ENCODE assay signal across 27 cellular contexts in genomic region chr2:138637686-138638085, GRCh38.
DNase-seq lines count a peak whose midpoint lies in the region; ATAC-seq, FAIRE-seq and TF ChIP-seq lines count a peak whose summit lies in the region.
"Had no signal": no experiment of that assay in that cellular context is flagged by ENCODE, and none has a peak within 500 bp of the region (broad histone marks: within the 10 kb centered on the region; RNA-seq: fewer than 3 reads in every experiment).

No MANE protein-coding gene starts in this region.

- peaks cover 0 to 4% of the 10 kb centered on the region in 2 donors for H3K9me3 Mint-ChIP-seq in stimulated activated naive CD8-positive, alpha-beta T cell treated with anti-CD3 and anti-CD28 coated beads, Interleukin-15, amount 100 ng/mL, for 72 hours

- BruUV-seq in HCT116 (replicated peaks; lab: Mats Ljungman, UMichigan) (no TSS peak), K562 (replicated peaks; lab: Mats Ljungman, UMichigan) (no TSS peak)

- peaks cover 0 to 5% of the 10 kb centered on the region in 2 experiments; a peak in 1 of 4 replicates for H3K4me1 ChIP-seq in HCT116 (ENCODE audit: control insufficient read depth in 1 of 2, insufficient read depth in 2 of 2, low read length in 2 of 2)
- H3K4me1 ChIP-seq in K562 (replicated peaks in 1 of 2; ENCODE audit: control insufficient read depth in 2 of 2, insufficient read depth in 2 of 2, low read length in 2 of 2) = no peaks in the 10 kb centered on the region
- H3K4me1 ChIP-seq: BE2C, BLaER1 had no signal

- H2AFZ ChIP-seq in HCT116 (ENCODE audit: low read depth, low read length, poor library complexity, severe bottlenecking) (peak overlapping the region; percentile 41), K562 (ENCODE audit: low read depth, low read length) (no peak overlapping the region)

- TF ChIP-seq CTCF in HCT116 (IDR thresholded peaks at IDR 0.05 in 2 of 3, conservative IDR thresholded peaks at IDR 0.05 in 1 of 3; ENCODE audit: borderline replicate concordance in 1 of 3, insufficient read depth in 1 of 3, low read depth in 2 of 3, low read length in 2 of 3) (no peak), K562 (IDR thresholded peaks at IDR 0.05 in 2 of 3, conservative IDR thresholded peaks at IDR 0.05 in 1 of 3; ENCODE audit: insufficient read depth in 2 of 3, low read depth in 1 of 3, low read length in 3 of 3) (no peak)

- no peak for FAIRE-seq in K562 (lab: Jason Lieb, UNC)
- FAIRE-seq: A204.1, GM12878, GM12892, GM19239 had no signal

- H3K79me2 ChIP-seq in HCT116 (ENCODE audit: insufficient read depth, low read length) = no peaks in the 10 kb centered on the region
- H3K79me2 ChIP-seq in K562 (ENCODE audit: control insufficient read depth, insufficient read depth, low read length) = no peaks in the 10 kb centered on the region

- no peaks in the 10 kb centered on the region for H3K9me3 ChIP-seq in HCT116 (ENCODE audit: control insufficient read depth in 1 of 2, insufficient read depth in 1 of 2, low read depth in 1 of 2, low read length in 2 of 2)
- H3K9me3 ChIP-seq in K562 (replicated peaks; ENCODE audit: control insufficient read depth, insufficient read depth, low read depth, low read length) = no peaks in the 10 kb centered on the region
- H3K9me3 ChIP-seq: BE2C, BLaER1 had no signal

- H3K4me3 Mint-ChIP-seq in stimulated activated naive CD8-positive, alpha-beta T cell treated with anti-CD3 and anti-CD28 coated beads, Interleukin-15, amount 100 ng/mL, for 72 hours = no peak overlapping the region
- H3K4me3 Mint-ChIP-seq: CD14-positive monocyte; CD4-positive, alpha-beta memory T cell; CD4-positive, CD25-positive, alpha-beta regulatory T cell; CD8-positive, alpha-beta memory T cell had no signal

- TF ChIP-seq POLR2A in HCT116 (IDR thresholded peaks at IDR 0.05; ENCODE audit: borderline replicate concordance, extremely low read depth, insufficient read depth, insufficient read length) (no peak), K562 (conservative IDR thresholded peaks at IDR 0.05) (no peak)

- WGBS in K562 (ENCODE audit: insufficient coverage, low coverage, missing lambda C conversion rate) = 0% methylated on average over 5 of the region's 5 CpGs

- POLR2A ChIA-PET in HCT116 (lab: Charles Lee) = no interaction called here
- POLR2A ChIA-PET in K562 (lab: Yijun Ruan, JAX) = no interaction called here

- H3K4me3 ChIP-seq in HCT116 (replicated peaks in 1 of 2; ENCODE audit: low read depth in 1 of 2, low read length in 2 of 2) = no peak overlapping the region
- no peak overlapping the region for H3K4me3 ChIP-seq in K562
- H3K4me3 ChIP-seq: BLaER1, GM12878 had no signal

- H3K27ac ChIP-seq in HCT116 (ENCODE audit: low read depth, low read length) (no peak overlapping the region), K562 (ENCODE audit: extremely low read depth, low read depth, low read length) (no peak overlapping the region)
- H3K27ac ChIP-seq: BLaER1 had no signal

- CTCF ChIA-PET in HCT116 (lab: Charles Lee) = interaction anchor here (0.7 kb wide), 1 partner anchor 56 kb away, joined by 4 read pairs; no protein-coding TSS in a partner anchor
- CTCF ChIA-PET in K562 (lab: Yijun Ruan, JAX; ENCODE audit: low intra/inter-chr PET ratio) = no interaction called here

- no peaks in the 10 kb centered on the region for H3K4me1 Mint-ChIP-seq in stimulated activated naive CD8-positive, alpha-beta T cell treated with anti-CD3 and anti-CD28 coated beads, Interleukin-15, amount 100 ng/mL, for 72 hours
- H3K4me1 Mint-ChIP-seq: CD14-positive monocyte; CD4-positive, alpha-beta memory T cell; CD4-positive, CD25-positive, alpha-beta regulatory T cell; CD8-positive, alpha-beta memory T cell had no signal

- intact Hi-C loops in HCT116 (cut with micrococcal nuclease) = no loop called here
- intact Hi-C loops in K562 (cut with micrococcal nuclease) = no loop called here

- no peaks in the 10 kb centered on the region; the same call in 1 of the 2 replicates for H3K9me2 ChIP-seq in HCT116 (ENCODE audit: insufficient read depth)

- no peaks in the 10 kb centered on the region for H3K9me1 ChIP-seq in K562 (ENCODE audit: control insufficient read depth, insufficient read depth, low read length)

- no peak for ATAC-seq in HCT116
- ATAC-seq in K562 = no peak
- no peak for ATAC-seq in HG02884 (IDR thresholded peaks at IDR 0.05; ENCODE audit: unreplicated experiment)
- ATAC-seq in stimulated activated naive CD8-positive, alpha-beta T cell treated with anti-CD3 and anti-CD28 coated beads, Interleukin-15, amount 100 ng/mL, for 72 hours = no peak
- ATAC-seq: GM12878 had no signal

- TF ChIP-seq RAD21 in HCT116 (IDR thresholded peaks at IDR 0.05; ENCODE audit: low read depth) (no peak), K562 (CRISPR knock-in tag; conservative IDR thresholded peaks at IDR 0.05 in 1 of 2, IDR thresholded peaks at IDR 0.05 in 1 of 2) (no peak)

- TF ChIP-seq EP300 in K562 (IDR thresholded peaks at IDR 0.05; ENCODE audit: low read length) = no peak

- in situ Hi-C loops in K562 (cut with MboI) = no loop called here

- H3K9ac ChIP-seq in HCT116 (ENCODE audit: low read length) (no peak overlapping the region), K562 (ENCODE audit: insufficient read depth in 1 of 2, low read depth in 2 of 2, low read length in 2 of 2) (no peak overlapping the region)
- H3K9ac ChIP-seq: BLaER1 had no signal

- RAD21 ChIA-PET in HCT116 (lab: Charles Lee; ENCODE audit: low non-redundant PET in 1 of 2, low total read pairs in 2 of 2, uncharacterized antibody in 2 of 2, unreplicated experiment in 2 of 2) = interaction anchor here in 1 of 2 experiments (0.6 kb wide), 1 partner anchor 11 kb away, joined by 3 read pairs; no protein-coding TSS in a partner anchor

- H3K27me3 Mint-ChIP-seq in stimulated activated naive CD8-positive, alpha-beta T cell treated with anti-CD3 and anti-CD28 coated beads, Interleukin-15, amount 100 ng/mL, for 72 hours = no peaks in the 10 kb centered on the region
- H3K27me3 Mint-ChIP-seq: CD4-positive, CD25-positive, alpha-beta regulatory T cell had no signal

- H3K27ac Mint-ChIP-seq in stimulated activated naive CD8-positive, alpha-beta T cell treated with anti-CD3 and anti-CD28 coated beads, Interleukin-15, amount 100 ng/mL, for 72 hours = no peak overlapping the region
- H3K27ac Mint-ChIP-seq: CD14-positive monocyte; CD4-positive, CD25-positive, alpha-beta regulatory T cell; CD8-positive, alpha-beta memory T cell had no signal

- H4K20me1 ChIP-seq in HCT116 (ENCODE audit: insufficient read depth) (no peaks in the 10 kb centered on the region), K562 (replicated peaks; ENCODE audit: control insufficient read depth, insufficient read depth, low read length) (no peaks in the 10 kb centered on the region)
- H4K20me1 ChIP-seq: BLaER1 had no signal

- H3K4me2 ChIP-seq in HCT116 (ENCODE audit: low read length) = no peak overlapping the region
- H3K4me2 ChIP-seq in K562 (ENCODE audit: insufficient read depth, low read length) = no peak overlapping the region
- H3K4me2 ChIP-seq: BLaER1 had no signal

- no peaks in the 10 kb centered on the region for H3K27me3 ChIP-seq in HCT116 (ENCODE audit: insufficient read depth, low read length)
- peaks cover 0 to 3% of the 10 kb centered on the region in 2 experiments; a peak in 2 of 5 replicates for H3K27me3 ChIP-seq in K562 (ENCODE audit: control insufficient read depth in 2 of 2, insufficient read depth in 2 of 2, low read length in 2 of 2)
- H3K27me3 ChIP-seq: BE2C, BLaER1 had no signal

- DNase-seq in HCT116 (ENCODE audit: low read depth, low spot score) (no peak), K562 (ENCODE audit: extremely low read depth in 1 of 4, low spot score in 3 of 4) (no peak), kidney tubule cell (ENCODE audit: low spot score) (peak; percentile 34), NCI-H524 (lab: John Stamatoyannopoulos, UW) (no peak), NCI-H1694 (lab: John Stamatoyannopoulos, UW) (no peak)
- no peak for DNase-seq in stimulated activated naive CD8-positive, alpha-beta T cell treated with anti-CD3 and anti-CD28 coated beads, Interleukin-15, amount 100 ng/mL, for 72 hours
- DNase-seq: 8988T; BE2C; C1 segment of cervical spinal cord; CD4-positive, alpha-beta memory T cell; CD4-positive, CD25-positive, alpha-beta regulatory T cell; CD8-positive, alpha-beta memory T cell; COR-L47; DMS 273 treated with DMSO at 0.1 percent for 48 hours; DMS153; DMS53; DMS79; DND-41; EL; GDM1 had no signal

- H3K36me3 ChIP-seq in HCT116 (ENCODE audit: control insufficient read depth in 1 of 2, insufficient read depth in 2 of 2, low read length in 2 of 2) (no peaks in the 10 kb centered on the region), K562 (ENCODE audit: control insufficient read depth, insufficient read depth, low read length) (no peaks in the 10 kb centered on the region)
- H3K36me3 ChIP-seq: BE2C, BLaER1 had no signal

TF ChIP-seq in HCT116, 20 proteins besides CTCF, POLR2A, EP300 and RAD21:
- TF ChIP-seq CEBPB (IDR thresholded peaks at IDR 0.05; ENCODE audit: low read depth) (no peak), ELF1 (IDR thresholded peaks at IDR 0.05; ENCODE audit: borderline replicate concordance, low read depth) (no peak), YY1 (IDR thresholded peaks at IDR 0.05; ENCODE audit: extremely low read depth, insufficient replicate concordance, low read depth, low read length) (no peak), MAX (IDR thresholded peaks at IDR 0.05) (no peak), ZFX (IDR thresholded peaks at IDR 0.05) (no peak), EZH2 (IDR thresholded peaks at IDR 0.05) (no peak)

TF ChIP-seq in K562, 482 proteins besides CTCF, POLR2A, EP300 and RAD21:
- TF ChIP-seq SMAD1 (IDR thresholded peaks at IDR 0.05; ENCODE audit: low read depth, low read length, partially characterized antibody) (no peak), TAF7 (tag; IDR thresholded peaks at IDR 0.05) (no peak), CBFA2T3 (IDR thresholded peaks at IDR 0.05) (peak; percentile 52; the same call in 1 of the 2 replicates), EGR1 (conservative IDR thresholded peaks at IDR 0.05) (no peak), ZNF224 (CRISPR knock-in tag; IDR thresholded peaks at IDR 0.05) (no peak), GABPA (tag; conservative IDR thresholded peaks at IDR 0.05; ENCODE audit: low read depth) (no peak), ZNF444 (CRISPR knock-in tag; IDR thresholded peaks at IDR 0.05) (no peak), NFYB (IDR thresholded peaks at IDR 0.05; ENCODE audit: extremely low read depth, insufficient read length) (no peak), HES1 (IDR thresholded peaks at IDR 0.05; ENCODE audit: low read depth) (no peak)
